Comparison of ENCODE assay signal across 20 cellular contexts in genomic region chr12:24198936-24199644, GRCh38.
A peak's percentile ranks its signal among the peaks of the same experiment; 100 is the strongest.
DNase-seq lines count a peak whose midpoint lies in the region; ATAC-seq, FAIRE-seq and TF ChIP-seq lines count a peak whose summit lies in the region.
"Had no signal": no experiment of that assay in that cellular context is flagged by ENCODE, and none has a peak within 500 bp of the region (broad histone marks: within the 10 kb centered on the region; RNA-seq: fewer than 3 reads in every experiment).

No MANE protein-coding gene starts in this region.

- H3K4me3 ChIP-seq in A673 (ENCODE audit: low read depth, low read length, poor library complexity, severe bottlenecking) (no peak overlapping the region), epithelial cell of proximal tubule (ENCODE audit: low read depth, low read length) (no peak overlapping the region)
- H3K4me3 ChIP-seq: colonic mucosa, GM23248 had no signal

- no peaks in the 10 kb centered on the region for H3K27me3 ChIP-seq in A673 (replicated peaks; ENCODE audit: insufficient read depth, low read depth, low read length, poor library complexity)
- H3K27me3 ChIP-seq: colonic mucosa had no signal

- no peaks in the 10 kb centered on the region for H3K4me1 Mint-ChIP-seq in activated naive CD4-positive, alpha-beta T cell treated with anti-CD3 and anti-CD28 coated beads, Interleukin-2, amount 10 ng/mL, durations not matched to agents 7 days and 5 days
- H3K4me1 Mint-ChIP-seq: CD4-positive, CD25-positive, alpha-beta regulatory T cell had no signal

- peak; percentile 71 for FAIRE-seq in GM19239 (lab: Jason Lieb, UNC)

- TF ChIP-seq CTCF in A673 (conservative IDR thresholded peaks at IDR 0.05; ENCODE audit: low read depth, low read length) (no peak), epithelial cell of proximal tubule (conservative IDR thresholded peaks at IDR 0.05; ENCODE audit: low read depth, low read length) (no peak)

- no peaks in the 10 kb centered on the region for H3K36me3 ChIP-seq in A673 (ENCODE audit: insufficient read depth, low read length, poor library complexity, severe bottlenecking)
- H3K36me3 ChIP-seq: colonic mucosa had no signal

- no peak for ATAC-seq in HG02840 (IDR thresholded peaks at IDR 0.05; ENCODE audit: low FRiP score, unreplicated experiment)
- ATAC-seq: activated CD8-positive, alpha-beta T cell treated with anti-CD3 and anti-CD28 coated beads for 36 hours; PC-3 had no signal

- CTCF ChIA-PET in A673 (lab: Charles Lee): no interaction called here
- CTCF ChIA-PET in activated naive CD4-positive, alpha-beta T cell treated with anti-CD3 and anti-CD28 coated beads, Interleukin-2, amount 10 ng/mL, durations not matched to agents 7 days and 5 days (lab: Charles Lee): no interaction called here

- H3K27ac Mint-ChIP-seq in activated naive CD4-positive, alpha-beta T cell treated with anti-CD3 and anti-CD28 coated beads, Interleukin-2, amount 10 ng/mL, durations not matched to agents 7 days and 5 days: no peak overlapping the region
- H3K27ac Mint-ChIP-seq: activated CD8-positive, alpha-beta T cell treated with anti-CD3 and anti-CD28 coated beads for 36 hours; CD4-positive, CD25-positive, alpha-beta regulatory T cell had no signal

- DNase-seq in A673 (ENCODE audit: low spot score) (peak; percentile 57), GM19239 (ENCODE audit: insufficient read length, low spot score) (no peak), NCI-H446 (lab: John Stamatoyannopoulos, UW) (peak; percentile 84 to 91), epithelial cell of proximal tubule (ENCODE audit: low read depth) (peak; percentile 36), GDM1 (lab: John Stamatoyannopoulos, UW) (no peak), head of caudate nucleus (no peak)
- DNase-seq in activated naive CD4-positive, alpha-beta T cell treated with anti-CD3 and anti-CD28 coated beads, Interleukin-2, amount 10 ng/mL, durations not matched to agents 7 days and 5 days: no peak
- DNase-seq: 8988T; activated CD8-positive, alpha-beta T cell treated with anti-CD3 and anti-CD28 coated beads for 36 hours; CD4-positive, CD25-positive, alpha-beta regulatory T cell; colonic mucosa; GM23248; NCI-H1436; NCI-H510A; PC-3; substantia nigra had no signal

- intact Hi-C loops in A673 (cut with micrococcal nuclease; ENCODE audit: unreplicated experiment) (no loop called here), head of caudate nucleus (cut with DNase I) (no loop called here)

- POLR2A ChIA-PET in A673 (lab: Charles Lee; ENCODE audit: low non-redundant PET): no interaction called here

- H3K4me1 ChIP-seq in A673 (ENCODE audit: insufficient read depth, low read length, poor library complexity, severe bottlenecking): peaks cover 14% of the 10 kb centered on the region
- H3K4me1 ChIP-seq: colonic mucosa, parathyroid adenoma had no signal

- no peaks in the 10 kb centered on the region for H3K27me3 Mint-ChIP-seq in activated naive CD4-positive, alpha-beta T cell treated with anti-CD3 and anti-CD28 coated beads, Interleukin-2, amount 10 ng/mL, durations not matched to agents 7 days and 5 days
- H3K27me3 Mint-ChIP-seq: activated CD8-positive, alpha-beta T cell treated with anti-CD3 and anti-CD28 coated beads for 36 hours; CD4-positive, CD25-positive, alpha-beta regulatory T cell had no signal

- peaks cover 4% of the 10 kb centered on the region for H3K9me3 ChIP-seq in A673 (ENCODE audit: low read depth, low read length, poor library complexity, severe bottlenecking)
- H3K9me3 ChIP-seq: colonic mucosa had no signal

- no TSS peak for BruUV-seq in A673 (replicated peaks; lab: Mats Ljungman, UMichigan)

- no peaks in the 10 kb centered on the region for H3K9me3 Mint-ChIP-seq in activated naive CD4-positive, alpha-beta T cell treated with anti-CD3 and anti-CD28 coated beads, Interleukin-2, amount 10 ng/mL, durations not matched to agents 7 days and 5 days

- no peak overlapping the region for H3K4me3 Mint-ChIP-seq in activated naive CD4-positive, alpha-beta T cell treated with anti-CD3 and anti-CD28 coated beads, Interleukin-2, amount 10 ng/mL, durations not matched to agents 7 days and 5 days
- H3K4me3 Mint-ChIP-seq: activated CD8-positive, alpha-beta T cell treated with anti-CD3 and anti-CD28 coated beads for 36 hours; CD4-positive, CD25-positive, alpha-beta regulatory T cell had no signal

- no peaks in the 10 kb centered on the region for H3K36me3 Mint-ChIP-seq in activated naive CD4-positive, alpha-beta T cell treated with anti-CD3 and anti-CD28 coated beads, Interleukin-2, amount 10 ng/mL, durations not matched to agents 7 days and 5 days
- H3K36me3 Mint-ChIP-seq: CD4-positive, CD25-positive, alpha-beta regulatory T cell had no signal

- H3K27ac ChIP-seq in A673 (ENCODE audit: low read depth, low read length, poor library complexity, severe bottlenecking): no peak overlapping the region
- H3K27ac ChIP-seq: colonic mucosa, GM23248, KMS-11, parathyroid adenoma, VCaP had no signal

Comparison
In these comparisons a context has a peak if more than half of its experiments do, and no peak if none do; other contexts are left out.
1. DNase-seq: peak in A673 (single experiment), NCI-H446 (2 of 2) and epithelial cell of proximal tubule (single experiment); none in GM19239 (single experiment), activated naive CD4-positive, alpha-beta T cell treated with anti-CD3 and anti-CD28 coated beads, Interleukin-2, amount 10 ng/mL, durations not matched to agents 7 days and 5 days (single experiment), GDM1 (single experiment) and head of caudate nucleus (0 of 42).